ENCODE assay signal across 10 cellular contexts in genomic region chrX:13220916-13221315, GRCh38.
DNase-seq lines count a peak whose midpoint lies in the region; ATAC-seq and TF ChIP-seq lines count a peak whose summit lies in the region.
"Had no signal": no experiment of that assay in that cellular context is flagged by ENCODE, and none has a peak within 500 bp of the region (broad histone marks: within the 10 kb centered on the region; RNA-seq: fewer than 3 reads in every experiment).

No MANE protein-coding gene starts in this region.

- peak; percentile 21 for DNase-seq in SK-MEL-5 (ENCODE audit: low read depth, low spot score)
- DNase-seq in fibroblast of the aortic adventitia (ENCODE audit: low read depth) = peak; percentile 27
- DNase-seq: mesendoderm; stimulated activated CD4-positive, alpha-beta T cell treated with anti-CD3 and anti-CD28 coated beads, Interleukin-15, amount 100 ng/mL, for 24 hours had no signal

- H3K27ac Mint-ChIP-seq in stimulated activated memory B cell treated with anti-CD40 and anti-IgM and Interleukin-4, amounts not matched to agents 10 μg/mL and 1 μg/mL and 100 μg/mL, for 72 hours = peak overlapping the region; percentile 57
- H3K27ac Mint-ChIP-seq: T-helper 2 cell treated with Interferon-gamma antibody and Interleukin-4, amounts not matched to agents 5 μg/mL and 100 μg/mL, for 36 hours had no signal

- peak overlapping the region; percentile 43 for H3K4me3 Mint-ChIP-seq in stimulated activated memory B cell treated with anti-CD40 and anti-IgM and Interleukin-4, amounts not matched to agents 10 μg/mL and 1 μg/mL and 100 μg/mL, for 72 hours
- H3K4me3 Mint-ChIP-seq: T-helper 2 cell treated with Interferon-gamma antibody and Interleukin-4, amounts not matched to agents 5 μg/mL and 100 μg/mL, for 36 hours had no signal

- TF ChIP-seq CTCF in fibroblast of the aortic adventitia (IDR thresholded peaks at IDR 0.05; ENCODE audit: insufficient read depth, low read length) = no peak

- no peaks in the 10 kb centered on the region for H3K9me3 Mint-ChIP-seq in stimulated activated memory B cell treated with anti-CD40 and anti-IgM and Interleukin-4, amounts not matched to agents 10 μg/mL and 1 μg/mL and 100 μg/mL, for 72 hours
- H3K9me3 Mint-ChIP-seq: T-helper 2 cell treated with Interferon-gamma antibody and Interleukin-4, amounts not matched to agents 5 μg/mL and 100 μg/mL, for 36 hours had no signal

- H3K4me3 ChIP-seq in fibroblast of the aortic adventitia (ENCODE audit: low read depth, low read length) = no peak overlapping the region

- ATAC-seq in GM19438 (IDR thresholded peaks at IDR 0.05; ENCODE audit: low read depth, unreplicated experiment) = peak; percentile 70
- ATAC-seq in stimulated activated memory B cell treated with anti-CD40 and anti-IgM and Interleukin-4, amounts not matched to agents 10 μg/mL and 1 μg/mL and 100 μg/mL, for 72 hours = no peak
- no peak for ATAC-seq in GM19035 (IDR thresholded peaks at IDR 0.05; ENCODE audit: unreplicated experiment)
- ATAC-seq in GM21360 (IDR thresholded peaks at IDR 0.05; ENCODE audit: unreplicated experiment) = no peak
- ATAC-seq in activated CD4-positive, CD25-positive, alpha-beta regulatory T cell treated with anti-CD3 and anti-CD28 coated beads, Interleukin-2, amount 50 U/mL, for 24 hours = no peak

- no peaks in the 10 kb centered on the region for H3K36me3 Mint-ChIP-seq in stimulated activated memory B cell treated with anti-CD40 and anti-IgM and Interleukin-4, amounts not matched to agents 10 μg/mL and 1 μg/mL and 100 μg/mL, for 72 hours

- H3K4me1 Mint-ChIP-seq in stimulated activated memory B cell treated with anti-CD40 and anti-IgM and Interleukin-4, amounts not matched to agents 10 μg/mL and 1 μg/mL and 100 μg/mL, for 72 hours = peaks cover 9% of the 10 kb centered on the region

- no peaks in the 10 kb centered on the region for H3K27me3 Mint-ChIP-seq in stimulated activated memory B cell treated with anti-CD40 and anti-IgM and Interleukin-4, amounts not matched to agents 10 μg/mL and 1 μg/mL and 100 μg/mL, for 72 hours

- in situ Hi-C loops in SK-MEL-5 (cut with HindIII; ENCODE audit: low pct_unique_long_range_greater_than_20kb, low sequenced_read_pairs) = no loop called here
